In the genomic region with DNA sequence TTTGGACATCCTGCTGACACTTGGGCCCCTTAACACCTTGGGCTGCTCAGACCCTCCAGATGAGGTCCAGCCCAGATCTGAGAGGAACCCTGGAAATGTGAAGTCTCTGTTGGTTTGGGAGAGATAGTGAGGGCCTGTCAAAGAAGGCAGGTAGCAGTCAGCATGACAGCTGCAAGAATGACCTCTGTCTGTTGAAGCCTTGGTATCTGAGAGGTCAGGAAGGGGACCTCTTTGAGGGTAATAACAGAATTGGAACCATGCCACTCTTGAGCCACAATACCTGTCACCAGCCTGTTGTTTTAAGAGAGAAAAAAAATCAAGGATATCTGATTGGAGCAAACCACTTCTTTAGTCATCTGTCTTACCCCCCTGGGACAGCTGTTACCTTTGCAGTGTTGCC, we compare ENCODE assay signal across 1 cellular context.
TF ChIP-seq lines count a peak whose summit lies in the region.

No MANE protein-coding gene starts in this region.

TF ChIP-seq in HepG2, 621 proteins besides CTCF, POLR2A, EP300 and RAD21:
- TF ChIP-seq GLI4 (CRISPR knock-in tag; IDR thresholded peaks at IDR 0.05; ENCODE audit: borderline replicate concordance) = no peak
- no peak for TF ChIP-seq MEIS2 (CRISPR knock-in tag; IDR thresholded peaks at IDR 0.05)
- TF ChIP-seq ATF7 (IDR thresholded peaks at IDR 0.05) = no peak
- no peak for TF ChIP-seq ATF7 (CRISPR knock-in tag; IDR thresholded peaks at IDR 0.05)
- TF ChIP-seq HOXD1 (CRISPR knock-in tag; IDR thresholded peaks at IDR 0.05) = no peak
- TF ChIP-seq, protein P1, sequence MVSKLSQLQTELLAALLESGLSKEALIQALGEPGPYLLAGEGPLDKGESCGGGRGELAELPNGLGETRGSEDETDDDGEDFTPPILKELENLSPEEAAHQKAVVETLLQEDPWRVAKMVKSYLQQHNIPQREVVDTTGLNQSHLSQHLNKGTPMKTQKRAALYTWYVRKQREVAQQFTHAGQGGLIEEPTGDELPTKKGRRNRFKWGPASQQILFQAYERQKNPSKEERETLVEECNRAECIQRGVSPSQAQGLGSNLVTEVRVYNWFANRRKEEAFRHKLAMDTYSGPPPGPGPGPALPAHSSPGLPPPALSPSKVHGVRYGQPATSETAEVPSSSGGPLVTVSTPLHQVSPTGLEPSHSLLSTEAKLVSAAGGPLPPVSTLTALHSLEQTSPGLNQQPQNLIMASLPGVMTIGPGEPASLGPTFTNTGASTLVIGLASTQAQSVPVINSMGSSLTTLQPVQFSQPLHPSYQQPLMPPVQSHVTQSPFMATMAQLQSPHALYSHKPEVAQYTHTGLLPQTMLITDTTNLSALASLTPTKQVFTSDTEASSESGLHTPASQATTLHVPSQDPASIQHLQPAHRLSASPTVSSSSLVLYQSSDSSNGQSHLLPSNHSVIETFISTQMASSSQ (IDR thresholded peaks at IDR 0.05; ENCODE audit: low read depth) = no peak
- TF ChIP-seq, protein P1 (CRISPR knock-in tag; IDR thresholded peaks at IDR 0.05; ENCODE audit: borderline replicate concordance) = no peak
- no peak for TF ChIP-seq ZIK1 (CRISPR knock-in tag; IDR thresholded peaks at IDR 0.05; ENCODE audit: borderline replicate concordance, low read depth)
- TF ChIP-seq, protein P2, sequence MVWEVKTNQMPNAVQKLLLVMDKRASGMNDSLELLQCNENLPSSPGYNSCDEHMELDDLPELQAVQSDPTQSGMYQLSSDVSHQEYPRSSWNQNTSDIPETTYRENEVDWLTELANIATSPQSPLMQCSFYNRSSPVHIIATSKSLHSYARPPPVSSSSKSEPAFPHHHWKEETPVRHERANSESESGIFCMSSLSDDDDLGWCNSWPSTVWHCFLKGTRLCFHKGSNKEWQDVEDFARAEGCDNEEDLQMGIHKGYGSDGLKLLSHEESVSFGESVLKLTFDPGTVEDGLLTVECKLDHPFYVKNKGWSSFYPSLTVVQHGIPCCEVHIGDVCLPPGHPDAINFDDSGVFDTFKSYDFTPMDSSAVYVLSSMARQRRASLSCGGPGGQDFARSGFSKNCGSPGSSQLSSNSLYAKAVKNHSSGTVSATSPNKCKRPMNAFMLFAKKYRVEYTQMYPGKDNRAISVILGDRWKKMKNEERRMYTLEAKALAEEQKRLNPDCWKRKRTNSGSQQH (CRISPR knock-in tag; IDR thresholded peaks at IDR 0.05; ENCODE audit: low read depth) = no peak
- TF ChIP-seq ESRRA (CRISPR knock-in tag; IDR thresholded peaks at IDR 0.05; ENCODE audit: low read depth) = no peak
- TF ChIP-seq RXRB (CRISPR knock-in tag; IDR thresholded peaks at IDR 0.05; ENCODE audit: borderline replicate concordance) = no peak
- TF ChIP-seq CEBPB (IDR thresholded peaks at IDR 0.05; ENCODE audit: borderline replicate concordance, low read depth, low read length) = no peak
- TF ChIP-seq, protein P3, sequence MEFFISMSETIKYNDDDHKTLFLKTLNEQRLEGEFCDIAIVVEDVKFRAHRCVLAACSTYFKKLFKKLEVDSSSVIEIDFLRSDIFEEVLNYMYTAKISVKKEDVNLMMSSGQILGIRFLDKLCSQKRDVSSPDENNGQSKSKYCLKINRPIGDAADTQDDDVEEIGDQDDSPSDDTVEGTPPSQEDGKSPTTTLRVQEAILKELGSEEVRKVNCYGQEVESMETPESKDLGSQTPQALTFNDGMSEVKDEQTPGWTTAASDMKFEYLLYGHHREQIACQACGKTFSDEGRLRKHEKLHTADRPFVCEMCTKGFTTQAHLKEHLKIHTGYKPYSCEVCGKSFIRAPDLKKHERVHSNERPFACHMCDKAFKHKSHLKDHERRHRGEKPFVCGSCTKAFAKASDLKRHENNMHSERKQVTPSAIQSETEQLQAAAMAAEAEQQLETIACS (CRISPR knock-in tag; IDR thresholded peaks at IDR 0.05) = no peak
- TF ChIP-seq PTBP1 (IDR thresholded peaks at IDR 0.05; ENCODE audit: low read depth, low read length, poor library complexity, severe bottlenecking) = no peak
- TF ChIP-seq ELF1 (CRISPR knock-in tag; IDR thresholded peaks at IDR 0.05) = no peak
- TF ChIP-seq ZNF382 (CRISPR knock-in tag; IDR thresholded peaks at IDR 0.05; ENCODE audit: borderline replicate concordance) = no peak
- TF ChIP-seq ETV5 (CRISPR knock-in tag; IDR thresholded peaks at IDR 0.05; ENCODE audit: borderline replicate concordance) = no peak
